8 cellular contexts compared by ENCODE assay signal in the genomic region with DNA sequence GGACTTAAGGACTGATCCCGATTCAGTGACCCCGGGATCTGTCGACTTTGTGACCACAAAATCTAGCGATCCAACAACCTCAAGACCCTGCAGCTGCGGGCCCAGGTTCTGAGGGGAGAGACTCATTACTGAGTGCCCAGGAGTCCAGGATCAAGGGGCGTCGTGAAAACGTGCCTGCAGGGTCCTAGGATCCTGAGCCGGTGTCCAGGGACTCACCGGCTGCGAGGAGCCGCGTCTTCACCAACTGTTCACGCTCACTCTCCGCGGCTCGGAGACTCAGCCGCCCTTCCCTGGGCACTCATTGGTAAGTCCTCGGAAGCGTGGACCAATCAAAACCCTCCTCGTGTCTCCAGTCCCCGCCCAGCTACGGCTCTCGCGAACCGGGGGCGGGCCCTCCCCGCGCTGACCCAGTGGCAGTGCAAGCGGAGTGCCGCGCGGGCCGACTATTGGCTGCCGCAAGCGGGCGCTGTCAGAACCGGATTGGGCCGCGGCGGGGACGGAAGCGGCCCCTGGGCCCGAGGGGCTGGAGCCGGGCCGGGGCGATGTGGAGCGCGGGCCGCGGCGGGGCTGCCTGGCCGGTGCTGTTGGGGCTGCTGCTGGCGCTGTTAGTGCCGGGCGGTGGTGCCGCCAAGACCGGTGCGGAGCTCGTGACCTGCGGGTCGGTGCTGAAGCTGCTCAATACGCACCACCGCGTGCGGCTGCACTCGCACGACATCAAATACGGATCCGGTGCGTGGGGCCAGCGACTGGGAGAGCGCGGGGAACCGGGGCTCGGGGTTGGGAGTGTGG. TPM values are rescaled to one million over a fixed set of nuclear protein-coding genes. Genes with fewer than 3 reads are reported as not detected.
DNase-seq lines count a peak whose midpoint lies in the region; ATAC-seq and TF ChIP-seq lines count a peak whose summit lies in the region.

A gene with protein sequence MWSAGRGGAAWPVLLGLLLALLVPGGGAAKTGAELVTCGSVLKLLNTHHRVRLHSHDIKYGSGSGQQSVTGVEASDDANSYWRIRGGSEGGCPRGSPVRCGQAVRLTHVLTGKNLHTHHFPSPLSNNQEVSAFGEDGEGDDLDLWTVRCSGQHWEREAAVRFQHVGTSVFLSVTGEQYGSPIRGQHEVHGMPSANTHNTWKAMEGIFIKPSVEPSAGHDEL (plus strand): TSS at position 508 of the 789 bp plus-strand sequence. CDS start 35 bp downstream, at position 543.

- H3K4me3 ChIP-seq in heart left ventricle, result peak within 1 kb of the TSS; percentile 44 to 87 (median 74)

- H3K4me1 ChIP-seq in heart left ventricle, result peaks cover 0 to 30% (median 14%) of the 10 kb centered on the region in 12 donors

- peak in 10 of 12 donors; percentile 9 to 69 (median 21) for TF ChIP-seq CTCF in heart left ventricle (IDR thresholded peaks at IDR 0.05)
- peak; percentile 29 for TF ChIP-seq CTCF in type B pancreatic cell (conservative IDR thresholded peaks at IDR 0.05)

- peaks cover 0 to 22% (median 8%) of the 10 kb centered on the region in 9 donors for H3K36me3 ChIP-seq in heart left ventricle

- no peaks in the 10 kb centered on the region for H3K27me3 Mint-ChIP-seq in type B pancreatic cell

- no peaks in the 10 kb centered on the region for H3K9me3 Mint-ChIP-seq in type B pancreatic cell

- WGBS in adipose tissue, 3 donors, result 0 to 1% (median 1%) methylated on average over 72 to 76 of the region's 76 CpGs
- WGBS in heart left ventricle, 4 donors, result 0 to 1% (median 0%) methylated on average over 44 to 76 of the region's 76 CpGs

- no peak within 1 kb of the TSS for H3K27ac ChIP-seq in adipose tissue (ENCODE audit: low read depth, low read length)
- peak within 1 kb of the TSS in 11 of 12 donors; percentile 44 to 76 (median 67) for H3K27ac ChIP-seq in heart left ventricle

- H3K27ac Mint-ChIP-seq in type B pancreatic cell, result peak within 1 kb of the TSS; percentile 86

- no peaks in the 10 kb centered on the region for H3K9me3 ChIP-seq in heart left ventricle

- intact Hi-C loops in heart left ventricle (cut with DNase I), result no loop called here

- H3K4me1 Mint-ChIP-seq in type B pancreatic cell (ENCODE audit: unreplicated experiment), result peaks cover 26% of the 10 kb centered on the region

- ATAC-seq in HG02884 (IDR thresholded peaks at IDR 0.05; ENCODE audit: unreplicated experiment) (peak; percentile 89), heart left ventricle (peak; percentile 99 to 100 (median 100))

- H3K4me3 Mint-ChIP-seq in type B pancreatic cell, result peak within 1 kb of the TSS; percentile 90

- H3K36me3 Mint-ChIP-seq in type B pancreatic cell, result peaks cover 16% of the 10 kb centered on the region

- peak; percentile 78 for TF ChIP-seq POLR2A in GM15510 (IDR thresholded peaks at IDR 0.05; ENCODE audit: borderline replicate concordance, extremely low read depth, insufficient read length)
- TF ChIP-seq POLR2A in heart left ventricle (IDR thresholded peaks at IDR 0.05), result peak in 1 of 2 donors; percentile 86

- H3K27me3 ChIP-seq in heart left ventricle, result no peaks in the 10 kb centered on the region

- DNase-seq in NCI-H146 treated with DMSO at 0.1 percent for 48 hours (lab: John Stamatoyannopoulos, UW; ENCODE audit: unreplicated experiment) (peak; percentile 86), T-helper 1 cell (peak; percentile 96 to 98 (median 97)), heart left ventricle (peak; percentile 99), pons (ENCODE audit: low spot score) (peak; percentile 99), type B pancreatic cell (ENCODE audit: extremely low spot score, unreplicated experiment) (peak; percentile 98)

RNA-seq across cellular contexts. Expression of the gene that starts here (rescaled TPM):
- polyA plus RNA-seq in adipose tissue (10 to 100 TPM; 18.1 to 69.9 (median 43.6) TPM), heart left ventricle (100 to 1,000 TPM in 1 of 2 donors, 10 to 100 TPM in 1; 22.7 to 226 TPM)
- total RNA-seq in heart left ventricle (10 to 100 TPM; 14.1 to 54.1 (median 24.5) TPM), type B pancreatic cell (ENCODE audit: low replicate concordance) (56.3 and 56.5 TPM in 2 replicates)
